Comparison of ENCODE assay signal across 22 cellular contexts in genomic region chr5:126386146-126386545, GRCh38. TPM values are rescaled to one million over a fixed set of nuclear protein-coding genes. Genes with fewer than 3 reads are reported as not detected.
A peak's percentile ranks its signal among the peaks of the same experiment; 100 is the strongest.
DNase-seq lines count a peak whose midpoint lies in the region; ATAC-seq and TF ChIP-seq lines count a peak whose summit lies in the region.
"Had no signal": no experiment of that assay in that cellular context is flagged by ENCODE, and none has a peak within 500 bp of the region (broad histone marks: within the 10 kb centered on the region; RNA-seq: fewer than 3 reads in every experiment).

No MANE protein-coding gene starts in this region.

- H3K4me2 ChIP-seq in GM23248 (ENCODE audit: unreplicated experiment) (peak overlapping the region; percentile 36), skeletal muscle satellite cell (ENCODE audit: low read length) (peak overlapping the region; percentile 39), neuronal stem cell (ENCODE audit: insufficient read depth, low read length, poor library complexity, severe bottlenecking) (no peak overlapping the region)
- H3K4me2 ChIP-seq: BLaER1 had no signal

- intact Hi-C loops in esophagus squamous epithelium (cut with DNase I): no loop called here

- no peaks in the 10 kb centered on the region for H3K36me3 ChIP-seq in GM23248 (ENCODE audit: low read depth)
- no peaks in the 10 kb centered on the region for H3K36me3 ChIP-seq in RWPE2 (ENCODE audit: low read depth)
- H3K36me3 ChIP-seq in esophagus squamous epithelium: no peaks in the 10 kb centered on the region
- H3K36me3 ChIP-seq in skeletal muscle satellite cell (ENCODE audit: insufficient read depth, low read length): no peaks in the 10 kb centered on the region
- no peaks in the 10 kb centered on the region for H3K36me3 ChIP-seq in neuronal stem cell (replicated peaks in 1 of 2; ENCODE audit: control insufficient read depth in 2 of 2, insufficient read depth in 2 of 2, low read length in 2 of 2)
- H3K36me3 ChIP-seq: HAP-1 had no signal

- no peak overlapping the region for H2BK120ac ChIP-seq in neuronal stem cell (ENCODE audit: low read depth, low read length)

- no peaks in the 10 kb centered on the region for H3K9me2 ChIP-seq in GM23248 (ENCODE audit: insufficient read depth)

- H4K8ac ChIP-seq in neuronal stem cell (ENCODE audit: low read depth, low read length): no peak overlapping the region

- H3K27ac ChIP-seq in GM23248 (peak overlapping the region; percentile 68; the same call in 1 of the 2 replicates), RWPE2 (ENCODE audit: poor library complexity, severe bottlenecking) (peak overlapping the region; percentile 61), esophagus squamous epithelium (peak overlapping the region; percentile 3 to 68 (median 60)), neuronal stem cell (replicated peaks; ENCODE audit: low read length) (no peak overlapping the region)
- H3K27ac ChIP-seq: BLaER1, parathyroid adenoma had no signal

- H3K9ac ChIP-seq in GM23248 (no peak overlapping the region), skeletal muscle satellite cell (ENCODE audit: low read depth, low read length) (peak overlapping the region; percentile 75), neuronal stem cell (ENCODE audit: low read depth, low read length, poor library complexity) (no peak overlapping the region)
- H3K9ac ChIP-seq: BLaER1, parathyroid adenoma had no signal

- H4K91ac ChIP-seq in neuronal stem cell (ENCODE audit: low read depth, low read length, poor library complexity): no peak overlapping the region

- ATAC-seq in RWPE2 (ENCODE audit: low read depth): 0 out of 3 replicates have a peak, but pooled peaks have one; percentile 7
- ATAC-seq: activated naive CD4-positive, alpha-beta T cell treated with anti-CD3 and anti-CD28 coated beads, Interleukin-2, amount 50 U/mL, for 72 hours; left cardiac atrium; natural killer cell had no signal

- H2AK5ac ChIP-seq in neuronal stem cell (ENCODE audit: low read depth, low read length): no peak overlapping the region

- no peaks in the 10 kb centered on the region for H3K79me2 ChIP-seq in GM23248 (ENCODE audit: insufficient read depth)
- H3K79me2 ChIP-seq: parathyroid adenoma had no signal

- no peaks in the 10 kb centered on the region for H4K20me1 ChIP-seq in GM23248 (ENCODE audit: insufficient read depth)
- H4K20me1 ChIP-seq: BLaER1 had no signal

- no peak overlapping the region for H3K4ac ChIP-seq in neuronal stem cell (ENCODE audit: low read length)

- H3K14ac ChIP-seq in neuronal stem cell (ENCODE audit: low read length): no peak overlapping the region

- TF ChIP-seq CTCF in RWPE2 (IDR thresholded peaks at IDR 0.05; ENCODE audit: poor library complexity, severe bottlenecking) (no peak), esophagus squamous epithelium (IDR thresholded peaks at IDR 0.05) (no peak), foreskin fibroblast (IDR thresholded peaks at IDR 0.05; ENCODE audit: low read depth, low read length) (no peak)

- no peak overlapping the region for H3K18ac ChIP-seq in neuronal stem cell (ENCODE audit: low read length)

- H3K79me1 ChIP-seq in neuronal stem cell (ENCODE audit: low read depth, low read length): no peaks in the 10 kb centered on the region

- peaks cover 52% of the 10 kb centered on the region for H3K4me1 ChIP-seq in GM23248 (ENCODE audit: insufficient read depth)
- peaks cover 25% of the 10 kb centered on the region for H3K4me1 ChIP-seq in RWPE2 (ENCODE audit: insufficient read depth, poor library complexity, severe bottlenecking)
- peaks cover 11 to 32% (median 21%) of the 10 kb centered on the region in 3 donors for H3K4me1 ChIP-seq in esophagus squamous epithelium
- H3K4me1 ChIP-seq in skeletal muscle satellite cell (ENCODE audit: control insufficient read depth, insufficient read depth, low read length): peaks cover 42% of the 10 kb centered on the region
- H3K4me1 ChIP-seq in neuronal stem cell (ENCODE audit: control insufficient read depth in 2 of 2, insufficient read depth in 1 of 2, low read depth in 1 of 2, low read length in 2 of 2): peaks cover 0 to 2% of the 10 kb centered on the region in 2 donors
- H3K4me1 ChIP-seq: BLaER1, Caco-2, HAP-1, parathyroid adenoma had no signal

- 0 out of 2 replicates have a peak overlapping the region, but pooled peaks have one; percentile 1 for H2AFZ ChIP-seq in GM23248
- H2AFZ ChIP-seq in neuronal stem cell (ENCODE audit: low read length): no peak overlapping the region
- H2AFZ ChIP-seq: parathyroid adenoma had no signal

- H3K4me3 ChIP-seq in GM23248 (no peak overlapping the region), RWPE2 (ENCODE audit: severe bottlenecking) (no peak overlapping the region), esophagus squamous epithelium (no peak overlapping the region), skeletal muscle satellite cell (ENCODE audit: low read length) (no peak overlapping the region), neuronal stem cell (ENCODE audit: low read length in 2 of 2) (no peak overlapping the region), foreskin fibroblast (ENCODE audit: low read depth in 1 of 2, low read length in 2 of 2) (no peak overlapping the region)
- H3K4me3 ChIP-seq: BLaER1, HAP-1 had no signal

- H3K23ac ChIP-seq in neuronal stem cell (ENCODE audit: low read depth, low read length, poor library complexity): no peak overlapping the region

- DNase-seq in GM23248: no peak
- no peak for DNase-seq in RWPE2 (ENCODE audit: low spot score)
- DNase-seq in esophagus squamous epithelium (lab: John Stamatoyannopoulos, UW): no peak
- no peak for DNase-seq in neuronal stem cell (ENCODE audit: low spot score)
- no peak for DNase-seq in foreskin fibroblast
- no peak for DNase-seq in T-helper 9 cell
- DNase-seq in T-helper 2 cell: no peak
- DNase-seq: activated CD4-positive, alpha-beta T cell treated with anti-CD3 and anti-CD28 coated beads for 1 hour; Caco-2; dermis blood vessel endothelial cell; Karpas-422; left cardiac atrium; mesendoderm; natural killer cell; NCI-H1092; NCI-H510A; SW 1271 had no signal

- no peak overlapping the region for H2BK15ac ChIP-seq in neuronal stem cell (ENCODE audit: low read length)

- WGBS in GM23248 (ENCODE audit: low coverage in 1 of 2, low lambda C conversion rate in 2 of 2, missing lambda C conversion rate in 2 of 2), 2 experiments: 81 to 84% methylated on average over 4 of the region's 4 CpGs
- WGBS in esophagus squamous epithelium, 2 donors: 64 to 76% methylated on average over 4 of the region's 4 CpGs
- WGBS in neuronal stem cell (ENCODE audit: extremely low coverage in 2 of 2, insufficient read length in 2 of 2, insufficient replicate concordance in 1 of 2), 2 donors: no CpG with 5 or more reads among the region's 4 CpGs

- H3K9me3 ChIP-seq in GM23248 (ENCODE audit: low read depth) (no peaks in the 10 kb centered on the region), RWPE2 (ENCODE audit: severe bottlenecking) (peaks cover 4% of the 10 kb centered on the region), esophagus squamous epithelium (no peaks in the 10 kb centered on the region), skeletal muscle satellite cell (replicated peaks; ENCODE audit: low read length) (peaks cover 4% of the 10 kb centered on the region), neuronal stem cell (replicated peaks in 1 of 2; ENCODE audit: control insufficient read depth in 2 of 2, insufficient read depth in 1 of 2, low read depth in 1 of 2, low read length in 2 of 2) (peaks cover 0 to 6% of the 10 kb centered on the region in 2 donors)

- H2BK12ac ChIP-seq in neuronal stem cell (ENCODE audit: low read length): no peak overlapping the region

- TF ChIP-seq POLR2A in esophagus squamous epithelium (IDR thresholded peaks at IDR 0.05): no peak

- peaks cover 38% of the 10 kb centered on the region for H3F3A ChIP-seq in GM23248 (ENCODE audit: insufficient read depth)

- H3K27me3 ChIP-seq in GM23248 (replicated peaks; ENCODE audit: insufficient read depth): no peaks in the 10 kb centered on the region
- H3K27me3 ChIP-seq in RWPE2 (ENCODE audit: insufficient read depth, poor library complexity, severe bottlenecking): no peaks in the 10 kb centered on the region
- no peaks in the 10 kb centered on the region for H3K27me3 ChIP-seq in esophagus squamous epithelium
- no peaks in the 10 kb centered on the region for H3K27me3 ChIP-seq in skeletal muscle satellite cell (ENCODE audit: control insufficient read depth, insufficient read depth, low read length)
- no peaks in the 10 kb centered on the region for H3K27me3 ChIP-seq in neuronal stem cell (ENCODE audit: control insufficient read depth in 3 of 3, insufficient read depth in 3 of 3, low read depth in 1 of 3, low read length in 3 of 3)
- H3K27me3 ChIP-seq: BLaER1 had no signal

- no peak overlapping the region for H2BK5ac ChIP-seq in neuronal stem cell (ENCODE audit: low read length)

- in situ Hi-C loops in GM23248 (cut with MboI): no loop called here

RNA-seq across cellular contexts. Expression of gene GRAMD2B, which starts 37.1 kb away (rescaled TPM):
- 88.5 and 90.4 TPM in 2 replicates for total RNA-seq in GM23248 (2014; rRNA removed; shearing (Covaris generic))
- 128 and 129 TPM in 2 replicates for polyA plus RNA-seq in GM23248 (2016; fragmentation: Nextera tagmentation; extraction: Ambion mirVana)
- total RNA-seq in esophagus squamous epithelium: 10 to 100 TPM; 10.2 to 29.0 (median 15.8) TPM
- 4.8 and 12.7 TPM in 2 replicates for total RNA-seq in skeletal muscle satellite cell (2012; rRNA removed)
- 4.8 TPM for polyA plus RNA-seq in neuronal stem cell (2013, experiment 1 of 2)
- polyA plus RNA-seq in neuronal stem cell (2013, experiment 2 of 2): 5.9 TPM
